1 cellular context compared by ENCODE assay signal in the genomic region with DNA sequence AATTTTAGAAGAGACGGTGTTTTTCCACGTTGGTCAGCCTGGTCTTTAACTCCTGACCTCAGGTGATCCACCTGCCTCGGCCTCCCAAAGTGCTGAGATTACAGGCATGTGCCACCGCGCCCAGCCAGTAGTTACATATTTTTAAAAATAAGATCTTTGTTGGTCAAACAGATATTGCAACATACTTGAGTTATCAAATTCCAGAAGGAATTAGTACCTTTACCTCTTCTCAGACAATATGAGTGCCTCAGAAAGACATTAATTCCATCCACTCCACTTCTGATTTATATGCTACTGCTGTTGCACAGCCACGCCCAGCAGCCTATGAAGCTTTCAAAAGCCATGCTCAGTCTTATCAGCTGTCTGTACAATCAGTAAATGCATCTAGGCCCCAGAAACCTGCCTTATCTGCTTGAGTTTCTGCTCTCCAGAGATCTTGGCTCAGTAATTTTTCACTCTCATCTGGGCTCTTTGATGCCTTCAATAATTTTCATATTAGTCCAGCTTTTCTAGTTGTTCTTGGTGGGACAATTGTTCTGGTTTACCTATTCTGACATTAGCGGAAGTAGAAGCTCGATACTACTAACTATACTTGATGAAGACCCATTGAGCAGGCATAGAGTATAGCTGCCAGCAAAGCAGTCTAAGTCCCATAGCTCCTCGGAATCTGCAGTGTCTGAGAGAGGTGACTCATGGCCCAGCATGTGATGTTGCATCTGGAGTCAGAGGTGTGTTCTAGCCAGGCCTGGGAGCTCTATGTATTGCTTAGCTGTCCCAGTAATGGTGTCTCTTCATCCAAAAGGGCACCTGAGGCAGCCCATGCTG.
TF ChIP-seq lines count a peak whose summit lies in the region.

No MANE protein-coding gene starts in this region.

TF ChIP-seq in WTC11, 78 proteins besides CTCF, POLR2A, EP300 and RAD21:
- TF ChIP-seq ZNF425 (CRISPR knock-in tag; conservative IDR thresholded peaks at IDR 0.05) (no peak), ZNF138 (CRISPR knock-in tag; conservative IDR thresholded peaks at IDR 0.05) (no peak), SMAD3 (CRISPR knock-in tag; IDR thresholded peaks at IDR 0.05; ENCODE audit: borderline replicate concordance) (no peak), ZNF121 (CRISPR knock-in tag; IDR thresholded peaks at IDR 0.05) (no peak), KAT7 (CRISPR knock-in tag; IDR thresholded peaks at IDR 0.05; ENCODE audit: borderline replicate concordance) (no peak), OVOL2 (CRISPR knock-in tag; IDR thresholded peaks at IDR 0.05; ENCODE audit: borderline replicate concordance) (no peak), GABPB1 (CRISPR knock-in tag; IDR thresholded peaks at IDR 0.05) (no peak), ZNF396 (CRISPR knock-in tag; IDR thresholded peaks at IDR 0.05; ENCODE audit: borderline replicate concordance) (no peak), ZNF671 (CRISPR knock-in tag; IDR thresholded peaks at IDR 0.05) (no peak), CREM (CRISPR knock-in tag; IDR thresholded peaks at IDR 0.05) (no peak), ZBTB43 (CRISPR knock-in tag; IDR thresholded peaks at IDR 0.05) (no peak), ZBTB21 (CRISPR knock-in tag; IDR thresholded peaks at IDR 0.05; ENCODE audit: borderline replicate concordance) (no peak)
- TF ChIP-seq, protein P1, sequence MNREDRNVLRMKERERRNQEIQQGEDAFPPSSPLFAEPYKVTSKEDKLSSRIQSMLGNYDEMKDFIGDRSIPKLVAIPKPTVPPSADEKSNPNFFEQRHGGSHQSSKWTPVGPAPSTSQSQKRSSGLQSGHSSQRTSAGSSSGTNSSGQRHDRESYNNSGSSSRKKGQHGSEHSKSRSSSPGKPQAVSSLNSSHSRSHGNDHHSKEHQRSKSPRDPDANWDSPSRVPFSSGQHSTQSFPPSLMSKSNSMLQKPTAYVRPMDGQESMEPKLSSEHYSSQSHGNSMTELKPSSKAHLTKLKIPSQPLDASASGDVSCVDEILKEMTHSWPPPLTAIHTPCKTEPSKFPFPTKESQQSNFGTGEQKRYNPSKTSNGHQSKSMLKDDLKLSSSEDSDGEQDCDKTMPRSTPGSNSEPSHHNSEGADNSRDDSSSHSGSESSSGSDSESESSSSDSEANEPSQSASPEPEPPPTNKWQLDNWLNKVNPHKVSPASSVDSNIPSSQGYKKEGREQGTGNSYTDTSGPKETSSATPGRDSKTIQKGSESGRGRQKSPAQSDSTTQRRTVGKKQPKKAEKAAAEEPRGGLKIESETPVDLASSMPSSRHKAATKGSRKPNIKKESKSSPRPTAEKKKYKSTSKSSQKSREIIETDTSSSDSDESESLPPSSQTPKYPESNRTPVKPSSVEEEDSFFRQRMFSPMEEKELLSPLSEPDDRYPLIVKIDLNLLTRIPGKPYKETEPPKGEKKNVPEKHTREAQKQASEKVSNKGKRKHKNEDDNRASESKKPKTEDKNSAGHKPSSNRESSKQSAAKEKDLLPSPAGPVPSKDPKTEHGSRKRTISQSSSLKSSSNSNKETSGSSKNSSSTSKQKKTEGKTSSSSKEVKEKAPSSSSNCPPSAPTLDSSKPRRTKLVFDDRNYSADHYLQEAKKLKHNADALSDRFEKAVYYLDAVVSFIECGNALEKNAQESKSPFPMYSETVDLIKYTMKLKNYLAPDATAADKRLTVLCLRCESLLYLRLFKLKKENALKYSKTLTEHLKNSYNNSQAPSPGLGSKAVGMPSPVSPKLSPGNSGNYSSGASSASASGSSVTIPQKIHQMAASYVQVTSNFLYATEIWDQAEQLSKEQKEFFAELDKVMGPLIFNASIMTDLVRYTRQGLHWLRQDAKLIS (CRISPR knock-in tag; IDR thresholded peaks at IDR 0.05; ENCODE audit: borderline replicate concordance) = no peak
- TF ChIP-seq, protein P2, sequence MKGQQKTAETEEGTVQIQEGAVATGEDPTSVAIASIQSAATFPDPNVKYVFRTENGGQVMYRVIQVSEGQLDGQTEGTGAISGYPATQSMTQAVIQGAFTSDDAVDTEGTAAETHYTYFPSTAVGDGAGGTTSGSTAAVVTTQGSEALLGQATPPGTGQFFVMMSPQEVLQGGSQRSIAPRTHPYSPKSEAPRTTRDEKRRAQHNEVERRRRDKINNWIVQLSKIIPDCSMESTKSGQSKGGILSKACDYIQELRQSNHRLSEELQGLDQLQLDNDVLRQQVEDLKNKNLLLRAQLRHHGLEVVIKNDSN (CRISPR knock-in tag; IDR thresholded peaks at IDR 0.05) = no peak
- TF ChIP-seq, protein P3, sequence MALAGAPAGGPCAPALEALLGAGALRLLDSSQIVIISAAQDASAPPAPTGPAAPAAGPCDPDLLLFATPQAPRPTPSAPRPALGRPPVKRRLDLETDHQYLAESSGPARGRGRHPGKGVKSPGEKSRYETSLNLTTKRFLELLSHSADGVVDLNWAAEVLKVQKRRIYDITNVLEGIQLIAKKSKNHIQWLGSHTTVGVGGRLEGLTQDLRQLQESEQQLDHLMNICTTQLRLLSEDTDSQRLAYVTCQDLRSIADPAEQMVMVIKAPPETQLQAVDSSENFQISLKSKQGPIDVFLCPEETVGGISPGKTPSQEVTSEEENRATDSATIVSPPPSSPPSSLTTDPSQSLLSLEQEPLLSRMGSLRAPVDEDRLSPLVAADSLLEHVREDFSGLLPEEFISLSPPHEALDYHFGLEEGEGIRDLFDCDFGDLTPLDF (CRISPR knock-in tag; IDR thresholded peaks at IDR 0.05) = no peak
- TF ChIP-seq, protein P4, sequence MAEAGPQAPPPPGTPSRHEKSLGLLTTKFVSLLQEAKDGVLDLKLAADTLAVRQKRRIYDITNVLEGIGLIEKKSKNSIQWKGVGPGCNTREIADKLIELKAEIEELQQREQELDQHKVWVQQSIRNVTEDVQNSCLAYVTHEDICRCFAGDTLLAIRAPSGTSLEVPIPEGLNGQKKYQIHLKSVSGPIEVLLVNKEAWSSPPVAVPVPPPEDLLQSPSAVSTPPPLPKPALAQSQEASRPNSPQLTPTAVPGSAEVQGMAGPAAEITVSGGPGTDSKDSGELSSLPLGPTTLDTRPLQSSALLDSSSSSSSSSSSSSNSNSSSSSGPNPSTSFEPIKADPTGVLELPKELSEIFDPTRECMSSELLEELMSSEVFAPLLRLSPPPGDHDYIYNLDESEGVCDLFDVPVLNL (CRISPR knock-in tag; IDR thresholded peaks at IDR 0.05; ENCODE audit: borderline replicate concordance, low read depth) = no peak
